Comparison of ENCODE assay signal across 13 cellular contexts in genomic region chr11:82191690-82192089, GRCh38.
DNase-seq lines count a peak whose midpoint lies in the region; TF ChIP-seq lines count a peak whose summit lies in the region.
"Had no signal": no experiment of that assay in that cellular context is flagged by ENCODE, and none has a peak within 500 bp of the region (broad histone marks: within the 10 kb centered on the region; RNA-seq: fewer than 3 reads in every experiment).

No MANE protein-coding gene starts in this region.

- no peak overlapping the region for H3K9ac ChIP-seq in colonic mucosa (ENCODE audit: low read depth in 2 of 2, low read length in 2 of 2)
- H3K9ac ChIP-seq: BLaER1 had no signal

- H3K27me3 ChIP-seq in colonic mucosa, result no peaks in the 10 kb centered on the region
- H3K27me3 ChIP-seq: BLaER1, MG63 had no signal

- no peak overlapping the region for H3K27ac ChIP-seq in colonic mucosa
- H3K27ac ChIP-seq: BLaER1 had no signal

- H3K9me3 ChIP-seq in colonic mucosa, result no peaks in the 10 kb centered on the region
- H3K9me3 ChIP-seq: BLaER1, MG63 had no signal

- H3K4me1 ChIP-seq in colonic mucosa, result no peaks in the 10 kb centered on the region
- H3K4me1 ChIP-seq: BLaER1 had no signal

- intact Hi-C loops in posterior cingulate gyrus (cut with DNase I), result loop anchor here (10.0 kb wide), 1 partner anchor 77 kb away; no protein-coding TSS in a partner anchor
- intact Hi-C loops in colonic mucosa (cut with DNase I), result no loop called here

- no peaks in the 10 kb centered on the region for H3K36me3 ChIP-seq in colonic mucosa
- H3K36me3 ChIP-seq: BLaER1, MG63 had no signal

- DNase-seq in NCI-H82 (lab: John Stamatoyannopoulos, UW), result peak; percentile 59
- no peak for DNase-seq in NCI-H82 treated with DMSO at 0.1 percent for 48 hours (lab: John Stamatoyannopoulos, UW; ENCODE audit: unreplicated experiment)
- peak; percentile 58 to 91 for DNase-seq in NCI-H524 (lab: John Stamatoyannopoulos, UW)
- peak; percentile 42 for DNase-seq in cerebellum (ENCODE audit: low spot score)
- DNase-seq in posterior cingulate gyrus, result peak in 7 of 10 donors; percentile 7 to 85 (median 33)
- DNase-seq in NCI-H2029 treated with DMSO at 0.1 percent for 48 hours (lab: John Stamatoyannopoulos, UW), result no peak
- no peak for DNase-seq in colonic mucosa
- no peak for DNase-seq in GDM1 (lab: John Stamatoyannopoulos, UW)
- DNase-seq: CD8-positive, alpha-beta T cell; MG63; NCI-H1092; NCI-H187 had no signal

- no peak for TF ChIP-seq CTCF in colonic mucosa (IDR thresholded peaks at IDR 0.05)

- no peak overlapping the region for H3K4me3 ChIP-seq in colonic mucosa
- H3K4me3 ChIP-seq: BLaER1, MG63 had no signal

Comparison
In these comparisons a context has a peak if more than half of its experiments do, and no peak if none do; other contexts are left out.
1. DNase-seq: peak in NCI-H82 (single experiment), NCI-H524 (2 of 2), cerebellum (single experiment) and posterior cingulate gyrus (7 of 10); none in NCI-H82 treated with DMSO at 0.1 percent for 48 hours (single experiment), NCI-H2029 treated with DMSO at 0.1 percent for 48 hours (single experiment), colonic mucosa (single experiment) and GDM1 (single experiment).